Comparison of ENCODE assay signal across 15 cellular contexts in the genomic region with DNA sequence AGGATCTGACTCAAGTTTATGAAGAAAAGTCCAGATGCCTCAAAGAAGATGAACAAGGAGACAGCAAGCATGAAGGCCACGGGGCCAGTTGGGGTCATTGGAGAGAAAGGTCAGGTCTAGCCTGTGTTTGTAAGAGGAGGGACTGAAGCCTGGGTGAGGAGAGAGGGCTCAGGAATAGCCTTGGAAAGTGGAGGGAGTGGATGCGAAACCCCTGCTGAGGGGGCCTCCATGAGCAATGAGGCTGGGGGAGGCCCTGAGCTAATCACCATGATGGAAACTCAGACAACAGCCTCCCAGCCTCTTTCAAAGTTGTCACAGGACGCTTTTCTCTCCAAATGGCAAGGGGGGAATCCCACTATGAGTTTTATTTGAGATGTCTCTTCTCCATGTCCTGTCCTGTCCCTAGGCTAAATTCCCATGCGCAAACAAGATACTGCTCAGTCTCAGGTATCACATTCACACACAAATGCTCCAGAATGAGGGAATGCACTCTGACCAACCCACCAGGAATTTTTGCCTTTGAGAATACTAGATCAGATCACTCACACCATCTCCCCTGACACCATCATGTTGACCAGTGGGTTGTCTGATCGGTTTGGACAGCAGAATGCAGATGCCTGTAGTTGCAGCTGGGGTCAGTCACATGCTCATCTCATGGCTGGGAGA. TPM values are rescaled to one million over a fixed set of nuclear protein-coding genes. Genes with fewer than 3 reads are reported as not detected.
DNase-seq lines count a peak whose midpoint lies in the region; ATAC-seq, FAIRE-seq and TF ChIP-seq lines count a peak whose summit lies in the region.
"Had no signal": no experiment of that assay in that cellular context is flagged by ENCODE, and none has a peak within 500 bp of the region (broad histone marks: within the 10 kb centered on the region; RNA-seq: fewer than 3 reads in every experiment).

No MANE protein-coding gene starts in this region.

- H3K4me1 ChIP-seq in BLaER1 treated with 17β-estradiol and CSF1 and Interleukin-3, amounts not matched to agents 10 nM and 100 nM, result peaks cover 22 to 100% (median 93%) of the 10 kb centered on the region in 10 experiments

- H3K9me3 ChIP-seq in BLaER1 treated with 17β-estradiol and CSF1 and Interleukin-3, amounts not matched to agents 10 nM and 100 nM (replicated peaks in 1 of 11), result no peaks in the 10 kb centered on the region

- H3K9me3 Mint-ChIP-seq in memory B cell, result no peaks in the 10 kb centered on the region
- H3K9me3 Mint-ChIP-seq: H9, IgD-negative memory B cell had no signal

- H3K27me3 Mint-ChIP-seq in memory B cell, result no peaks in the 10 kb centered on the region
- H3K27me3 Mint-ChIP-seq: IgD-negative memory B cell had no signal

- H3K27ac Mint-ChIP-seq in memory B cell, result peak overlapping the region; percentile 62
- H3K27ac Mint-ChIP-seq: CD4-positive, CD25-positive, alpha-beta regulatory T cell; H9 had no signal

- H4K20me1 ChIP-seq in BLaER1 treated with 17β-estradiol and CSF1 and Interleukin-3, amounts not matched to agents 10 nM and 100 nM, result no peaks in the 10 kb centered on the region

- ATAC-seq in memory B cell (ENCODE audit: low read depth) (no peak), HG02870 (IDR thresholded peaks at IDR 0.05; ENCODE audit: unreplicated experiment) (no peak)

- no peak overlapping the region for H3K9ac ChIP-seq in BLaER1 treated with 17β-estradiol and CSF1 and Interleukin-3, amounts not matched to agents 10 nM and 100 nM

- no peak overlapping the region for H3K4me3 ChIP-seq in BLaER1 treated with 17β-estradiol and CSF1 and Interleukin-3, amounts not matched to agents 10 nM and 100 nM

- peak overlapping the region in 1 of 11 experiments; percentile 33; a peak in 3 of 22 replicates for H3K27ac ChIP-seq in BLaER1 treated with 17β-estradiol and CSF1 and Interleukin-3, amounts not matched to agents 10 nM and 100 nM

- no peaks in the 10 kb centered on the region for H3K36me3 ChIP-seq in BLaER1 treated with 17β-estradiol and CSF1 and Interleukin-3, amounts not matched to agents 10 nM and 100 nM

- peak overlapping the region in 7 of 11 experiments; percentile 35 to 92 (median 74); a peak in 12 of 22 replicates for H3K4me2 ChIP-seq in BLaER1 treated with 17β-estradiol and CSF1 and Interleukin-3, amounts not matched to agents 10 nM and 100 nM

- peaks cover 71% of the 10 kb centered on the region for H3K4me1 Mint-ChIP-seq in memory B cell
- H3K4me1 Mint-ChIP-seq: CD4-positive, CD25-positive, alpha-beta regulatory T cell had no signal

- H3K27me3 ChIP-seq in BLaER1 treated with 17β-estradiol and CSF1 and Interleukin-3, amounts not matched to agents 10 nM and 100 nM, result no peaks in the 10 kb centered on the region

- no peaks in the 10 kb centered on the region for H3K36me3 Mint-ChIP-seq in memory B cell
- H3K36me3 Mint-ChIP-seq: CD4-positive, CD25-positive, alpha-beta regulatory T cell; IgD-negative memory B cell had no signal

- 0 out of 2 replicates have a peak, but pooled peaks have one; percentile 11 for TF ChIP-seq POLR2A in Raji (IDR thresholded peaks at IDR 0.05; ENCODE audit: insufficient read depth, low read depth, low read length)
- TF ChIP-seq POLR2A in GM12891 (IDR thresholded peaks at IDR 0.05; ENCODE audit: low read depth, low read length), result no peak

- DNase-seq in memory B cell (ENCODE audit: low spot score in 2 of 2) (no peak), ecto neural progenitor cell (ENCODE audit: low spot score) (no peak), GM12891 (ENCODE audit: insufficient read length, low spot score) (no peak)
- DNase-seq in stimulated activated naive CD4-positive, alpha-beta T cell (lab: John Stamatoyannopoulos, UW), result no peak
- DNase-seq: CD4-positive, CD25-positive, alpha-beta regulatory T cell; DMS 273 treated with DMSO at 0.1 percent for 48 hours; GOT3; H9 had no signal

- H3K4me3 Mint-ChIP-seq in memory B cell, result no peak overlapping the region
- H3K4me3 Mint-ChIP-seq: CD4-positive, CD25-positive, alpha-beta regulatory T cell; H9; IgD-negative memory B cell had no signal

- FAIRE-seq in GM12891 (lab: Jason Lieb, UNC), result no peak
- FAIRE-seq: A204.1, G401.6, GM12892 had no signal

TF ChIP-seq in GM12891, 5 proteins besides CTCF, POLR2A, EP300 and RAD21:
- TF ChIP-seq TAF1 (IDR thresholded peaks at IDR 0.05; ENCODE audit: low read depth, low read length), result no peak
- no peak for TF ChIP-seq POU2F2 (IDR thresholded peaks at IDR 0.05; ENCODE audit: low read depth, low read length)
- TF ChIP-seq POLR2AphosphoS5 (IDR thresholded peaks at IDR 0.05; ENCODE audit: low read depth, low read length), result no peak
- TF ChIP-seq SPI1 (IDR thresholded peaks at IDR 0.05; ENCODE audit: low read depth, low read length), result no peak
- no peak for TF ChIP-seq PAX5 (IDR thresholded peaks at IDR 0.05; ENCODE audit: insufficient read depth, low read length, severe bottlenecking)

RNA-seq across cellular contexts. Expression of a gene that starts 51.3 kb away (rescaled TPM):
- polyA plus RNA-seq in GM12891 (2012; ENCODE audit: low read depth, missing spikeins), result 12.7 TPM
